1 cellular context compared by ENCODE assay signal in genomic region chr11:133509924-133510697, GRCh38.
TF ChIP-seq lines count a peak whose summit lies in the region.

No MANE protein-coding gene starts in this region.

TF ChIP-seq in H1, 55 proteins besides CTCF, POLR2A, EP300 and RAD21 (continued from another document):
- TF ChIP-seq CHD7 (IDR thresholded peaks at IDR 0.05; ENCODE audit: insufficient replicate concordance, low read length) (no peak), BCL11A (IDR thresholded peaks at IDR 0.05; ENCODE audit: low read depth in 2 of 2, low read length in 2 of 2) (no peak), SP2 (IDR thresholded peaks at IDR 0.05; ENCODE audit: low read length) (no peak), E2F6 (IDR thresholded peaks at IDR 0.05) (no peak), SIX5 (IDR thresholded peaks at IDR 0.05; ENCODE audit: low read depth, low read length) (no peak), BACH1 (IDR thresholded peaks at IDR 0.05; ENCODE audit: low read length) (no peak), TAF7 (optimal IDR thresholded peaks at IDR 0.05; ENCODE audit: borderline replicate concordance, low read depth, low read length) (no peak), NANOG (IDR thresholded peaks at IDR 0.05; ENCODE audit: insufficient read depth, low read depth, low read length, poor library complexity, severe bottlenecking) (peak; percentile 63), ASH2L (IDR thresholded peaks at IDR 0.05; ENCODE audit: low read length) (peak; percentile 64), CREB1 (IDR thresholded peaks at IDR 0.05) (peak; percentile 43; the same call in 1 of the 2 replicates), BRCA1 (IDR thresholded peaks at IDR 0.05; ENCODE audit: low read depth, low read length) (no peak), KDM1A (IDR thresholded peaks at IDR 0.05; ENCODE audit: borderline replicate concordance, low read length) (no peak), SP1 (IDR thresholded peaks at IDR 0.05; ENCODE audit: low read depth, low read length) (peak; percentile 19; the same call in 1 of the 2 replicates), TEAD4 (IDR thresholded peaks at IDR 0.05; ENCODE audit: low read depth, low read length) (no peak), ZNF274 (IDR thresholded peaks at IDR 0.05; ENCODE audit: borderline replicate concordance, extremely low read depth, low read length) (no peak), PHF8 (conservative IDR thresholded peaks at IDR 0.05; ENCODE audit: low read depth, low read length) (no peak), SIN3A (conservative IDR thresholded peaks at IDR 0.05 in 1 of 2, IDR thresholded peaks at IDR 0.05 in 1 of 2; ENCODE audit: low read depth in 1 of 2, low read length in 2 of 2) (no peak), EGR1 (IDR thresholded peaks at IDR 0.05; ENCODE audit: borderline replicate concordance, low read depth, low read length) (no peak), CHD1 (IDR thresholded peaks at IDR 0.05; ENCODE audit: low read depth, low read length) (no peak), POLR2AphosphoS5 (IDR thresholded peaks at IDR 0.05; ENCODE audit: low read depth, low read length) (no peak), HDAC2 (IDR thresholded peaks at IDR 0.05; ENCODE audit: borderline replicate concordance in 1 of 2, low read depth in 2 of 2, low read length in 2 of 2) (no peak), ATF3 (IDR thresholded peaks at IDR 0.05; ENCODE audit: insufficient read depth, low read depth, low read length) (no peak), CBX5 (IDR thresholded peaks at IDR 0.05; ENCODE audit: low read depth, low read length) (no peak), JUND (IDR thresholded peaks at IDR 0.05; ENCODE audit: low read length) (no peak), JUN (IDR thresholded peaks at IDR 0.05; ENCODE audit: low read depth, low read length) (no peak), POU5F1 (IDR thresholded peaks at IDR 0.05; ENCODE audit: low read depth, low read length) (no peak), SIRT6 (IDR thresholded peaks at IDR 0.05; ENCODE audit: low read length) (no peak), RBBP5 (IDR thresholded peaks at IDR 0.05; ENCODE audit: borderline replicate concordance, low read depth, low read length) (no peak), EZH2 (IDR thresholded peaks at IDR 0.05; ENCODE audit: low read depth, low read length, severe bottlenecking) (no peak), TAF1 (IDR thresholded peaks at IDR 0.05; ENCODE audit: low read depth, low read length) (0 out of 2 replicates have a peak, but pooled peaks have one; percentile 23), MAX (IDR thresholded peaks at IDR 0.05) (0 out of 2 replicates have a peak, but pooled peaks have one; percentile 13), SP4 (IDR thresholded peaks at IDR 0.05; ENCODE audit: low read length) (no peak), CBX8 (IDR thresholded peaks at IDR 0.05; ENCODE audit: borderline replicate concordance, low read depth, low read length) (no peak), FOSL1 (IDR thresholded peaks at IDR 0.05; ENCODE audit: insufficient read depth, low read depth, low read length) (no peak), YY1 (IDR thresholded peaks at IDR 0.05; ENCODE audit: low read depth, low read length) (0 out of 2 replicates have a peak, but pooled peaks have one; percentile 12), TBP (IDR thresholded peaks at IDR 0.05; ENCODE audit: low read depth, low read length) (no peak), HDAC6 (IDR thresholded peaks at IDR 0.05; ENCODE audit: low read depth, low read length) (no peak), CEBPB (IDR thresholded peaks at IDR 0.05; ENCODE audit: low read depth, low read length) (no peak), RFX5 (IDR thresholded peaks at IDR 0.05; ENCODE audit: borderline replicate concordance, low read depth, low read length) (no peak), KDM5A (IDR thresholded peaks at IDR 0.05; ENCODE audit: low read length) (no peak), KDM4A (IDR thresholded peaks at IDR 0.05; ENCODE audit: low read depth, low read length, severe bottlenecking) (peak; percentile 15), GTF2F1 (IDR thresholded peaks at IDR 0.05; ENCODE audit: borderline replicate concordance, low read depth, low read length) (no peak), RXRA (IDR thresholded peaks at IDR 0.05; ENCODE audit: insufficient read depth, low read depth, low read length) (no peak), ATF2 (IDR thresholded peaks at IDR 0.05; ENCODE audit: low read length) (no peak), MAFK (IDR thresholded peaks at IDR 0.05; ENCODE audit: low read depth, low read length) (no peak), GABPA (IDR thresholded peaks at IDR 0.05; ENCODE audit: borderline replicate concordance, insufficient read depth, low read length) (no peak), SAP30 (IDR thresholded peaks at IDR 0.05; ENCODE audit: insufficient read depth, insufficient replicate concordance, low read length) (no peak), USF2 (IDR thresholded peaks at IDR 0.05; ENCODE audit: low read length) (no peak), SRF (IDR thresholded peaks at IDR 0.05; ENCODE audit: low read depth, low read length) (no peak), TCF12 (IDR thresholded peaks at IDR 0.05; ENCODE audit: low read depth, low read length) (no peak), RNF2 (IDR thresholded peaks at IDR 0.05; ENCODE audit: borderline replicate concordance, low read depth, low read length, missing control alignments, poor library complexity, severe bottlenecking) (no peak), NRF1 (IDR thresholded peaks at IDR 0.05; ENCODE audit: low read depth, low read length) (no peak)
